ENCODE assay signal across 18 cellular contexts in the genomic region with DNA sequence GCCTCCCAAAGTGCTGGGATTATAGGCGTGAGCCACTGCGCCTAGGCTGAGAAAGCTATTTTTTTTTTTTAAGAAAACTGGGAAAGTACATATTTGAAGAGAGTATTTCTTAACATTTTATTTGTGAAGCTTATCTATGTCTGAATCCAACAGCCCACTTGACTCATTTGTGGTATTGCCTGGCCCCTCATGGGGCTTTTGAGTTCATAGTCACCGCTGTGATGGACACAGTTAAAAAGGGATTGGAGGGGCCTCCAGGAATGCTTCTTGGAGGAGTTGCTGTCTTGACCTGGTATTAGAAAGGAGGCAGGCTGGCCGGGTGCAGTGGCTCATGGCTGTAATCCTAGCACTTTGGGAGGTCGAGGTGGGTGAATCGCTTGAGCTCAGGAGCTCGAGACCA.
"Had no signal": no experiment of that assay in that cellular context is flagged by ENCODE, and none has a peak within 500 bp of the region (broad histone marks: within the 10 kb centered on the region; RNA-seq: fewer than 3 reads in every experiment).

No MANE protein-coding gene starts in this region.

- H3K4me1 ChIP-seq: vagina had no signal

- H3K27me3 ChIP-seq: adrenal gland, tibial nerve, vagina had no signal

- ATAC-seq: activated CD4-positive, alpha-beta T cell treated with anti-CD3 and anti-CD28 coated beads for 36 hours; activated CD8-positive, alpha-beta memory T cell treated with anti-CD3 and anti-CD28 coated beads, Interleukin-2, amount 10 ng/mL, durations not matched to agents 7 days and 5 days; naive thymus-derived CD8-positive, alpha-beta T cell; stimulated activated memory B cell treated with anti-CD40 and anti-IgM and Interleukin-4, amounts not matched to agents 10 μg/mL and 1 μg/mL and 100 μg/mL, for 72 hours had no signal

- H3K27ac ChIP-seq: adrenal gland, left ventricle myocardium inferior, tibial nerve, vagina, VCaP had no signal

- H3K9me3 ChIP-seq: adrenal gland, left ventricle myocardium inferior, vagina had no signal

- DNase-seq: activated CD4-positive, alpha-beta memory T cell treated with anti-CD3 and anti-CD28 coated beads for 36 hours; activated CD4-positive, alpha-beta T cell treated with anti-CD3 and anti-CD28 coated beads for 36 hours; activated CD8-positive, alpha-beta memory T cell treated with anti-CD3 and anti-CD28 coated beads, Interleukin-2, amount 10 ng/mL, durations not matched to agents 7 days and 5 days; activated effector memory CD4-positive, alpha-beta T cell treated with Interleukin-2 at 50 U/mL for 16 hours; activated naive CD4-positive, alpha-beta T cell treated with anti-CD3 and anti-CD28 coated beads, Interleukin-2, amount 50 U/mL, for 16 hours; activated T-cell treated with anti-CD3 and anti-CD28 coated beads, Interleukin-2, amount 50 U/mL, for 24 hours; adrenal gland; effector CD8-positive, alpha-beta T cell; kidney; left ventricle myocardium inferior; naive thymus-derived CD8-positive, alpha-beta T cell; retina; SW 1271; T1000 had no signal

- H3K4me3 ChIP-seq: adrenal gland, left ventricle myocardium inferior, tibial nerve, vagina had no signal
